Comparison of ENCODE assay signal across 16 cellular contexts in genomic region chrX:72045141-72045540, GRCh38.
A peak's percentile ranks its signal among the peaks of the same experiment; 100 is the strongest.
DNase-seq lines count a peak whose midpoint lies in the region; ATAC-seq lines count a peak whose summit lies in the region.
"Had no signal": no experiment of that assay in that cellular context is flagged by ENCODE, and none has a peak within 500 bp of the region (broad histone marks: within the 10 kb centered on the region; RNA-seq: fewer than 3 reads in every experiment).

No MANE protein-coding gene starts in this region.

- H3K9me3 ChIP-seq in HUES64 (ENCODE audit: insufficient read depth, low read depth, low read length) (no peaks in the 10 kb centered on the region), stomach smooth muscle (ENCODE audit: control insufficient read depth in 2 of 2, low read length in 2 of 2) (no peaks in the 10 kb centered on the region)
- H3K9me3 ChIP-seq: colonic mucosa had no signal

- peak; percentile 35 for DNase-seq in astrocyte of the hippocampus (ENCODE audit: low read depth, low spot score)
- DNase-seq in islet precursor cell = peak; percentile 40
- no peak for DNase-seq in stimulated activated CD4-positive, alpha-beta T cell treated with anti-CD3 and anti-CD28 coated beads, Interleukin-15, amount 100 ng/mL, for 24 hours
- DNase-seq: activated CD4-positive, alpha-beta memory T cell treated with anti-CD3 and anti-CD28 coated beads for 36 hours; colonic mucosa; DND-41; hippocampal formation; IMR-90; MV-4-11; SIG-M5; stimulated activated CD4-positive, alpha-beta T cell treated with anti-CD3 and anti-CD28 coated beads, Interleukin-2, amount 100 ng/mL, for 48 hours had no signal

- WGBS in HUES64 = 90% methylated on average over 4 of the region's 4 CpGs

- peak overlapping the region; percentile 88; the same call in 1 of the 2 replicates for H3K27ac ChIP-seq in HUES64 (ENCODE audit: low read depth, low read length)
- H3K27ac ChIP-seq in stomach smooth muscle (ENCODE audit: low read length) = peak overlapping the region; percentile 85
- H3K27ac ChIP-seq: colonic mucosa had no signal

- H3K9ac ChIP-seq in HUES64 (ENCODE audit: low read depth, low read length) (no peak overlapping the region), stomach smooth muscle (ENCODE audit: low read length in 2 of 2) (peak overlapping the region in 1 of 2 donors; percentile 31)

- H3K4me3 ChIP-seq in HUES64 (ENCODE audit: low read length) (no peak overlapping the region), stomach smooth muscle (ENCODE audit: low read length in 2 of 2) (no peak overlapping the region)
- H3K4me3 ChIP-seq: colonic mucosa had no signal

- H3K36me3 ChIP-seq in HUES64 (ENCODE audit: insufficient read depth, low read length) (no peaks in the 10 kb centered on the region), stomach smooth muscle (ENCODE audit: control insufficient read depth in 2 of 2, insufficient read depth in 2 of 2, low read length in 2 of 2) (no peaks in the 10 kb centered on the region)
- H3K36me3 ChIP-seq: colonic mucosa had no signal

- H3K27me3 ChIP-seq in HUES64 (ENCODE audit: insufficient read depth, low read length) (no peaks in the 10 kb centered on the region), stomach smooth muscle (ENCODE audit: control insufficient read depth in 1 of 2, insufficient read depth in 2 of 2, low read length in 2 of 2) (peaks cover 0 to 13% of the 10 kb centered on the region in 2 donors)
- H3K27me3 ChIP-seq: colonic mucosa had no signal

- ATAC-seq in GM18861 (IDR thresholded peaks at IDR 0.05; ENCODE audit: unreplicated experiment) = no peak
- ATAC-seq in GM18858 (IDR thresholded peaks at IDR 0.05; ENCODE audit: unreplicated experiment) = no peak
- ATAC-seq: natural killer cell treated with Interleukin-12 subunit alpha and Interleukin-12 subunit beta and Interleukin-15 and Interleukin-18, amount 100 ng/mL, for 72 hours had no signal

- H3K4me1 ChIP-seq in HUES64 (ENCODE audit: insufficient read depth, low read length) (peaks cover 10% of the 10 kb centered on the region), stomach smooth muscle (ENCODE audit: control insufficient read depth, insufficient read depth, low read length) (peaks cover 40% of the 10 kb centered on the region)
- H3K4me1 ChIP-seq: colonic mucosa had no signal
